In genomic region chr3:129628169-129628522, GRCh38 we compare ENCODE assay signal across 8 cellular contexts. TPM values are rescaled to one million over a fixed set of nuclear protein-coding genes. Genes with fewer than 3 reads are reported as not detected.
DNase-seq lines count a peak whose midpoint lies in the region; ATAC-seq and TF ChIP-seq lines count a peak whose summit lies in the region.

No MANE protein-coding gene starts in this region.

- peaks cover 16 to 22% (median 20%) of the 10 kb centered on the region in 3 donors for H3K4me1 Mint-ChIP-seq in CD8-positive, alpha-beta memory T cell
- H3K4me1 Mint-ChIP-seq in T-cell, result peaks cover 13 to 22% (median 16%) of the 10 kb centered on the region in 3 donors

- no peaks in the 10 kb centered on the region for H3K9me3 Mint-ChIP-seq in CD8-positive, alpha-beta memory T cell
- H3K9me3 Mint-ChIP-seq in T-cell, result no peaks in the 10 kb centered on the region

- POLR2A ChIA-PET in CD8-positive, alpha-beta memory T cell (lab: Charles Lee), result interaction anchor here (0.9 to 1.5 kb wide), 2 partner anchors 51 to 138 kb away, joined by 4 read pairs; no protein-coding TSS in a partner anchor
- POLR2A ChIA-PET in T-cell (lab: Charles Lee), result interaction anchor here in 1 of 2 donors (0.6 kb wide), 1 partner anchor 81 kb away, joined by 10 read pairs; no protein-coding TSS in a partner anchor

- H4K20me1 ChIP-seq in fibroblast of lung (ENCODE audit: control insufficient read depth, extremely low read depth, insufficient read depth, low read length), result no peaks in the 10 kb centered on the region

- no peaks in the 10 kb centered on the region for H3K36me3 ChIP-seq in CD8-positive, alpha-beta memory T cell (ENCODE audit: insufficient read depth, low read length)
- no peaks in the 10 kb centered on the region for H3K36me3 ChIP-seq in fibroblast of lung (ENCODE audit: control insufficient read depth, insufficient read depth, low read length)
- H3K36me3 ChIP-seq in parathyroid adenoma (ENCODE audit: control insufficient read depth, insufficient read depth, low read length), result no peaks in the 10 kb centered on the region

- no peak overlapping the region for H3K9ac ChIP-seq in fibroblast of lung (ENCODE audit: insufficient read depth, low read length)
- no peak overlapping the region for H3K9ac ChIP-seq in parathyroid adenoma

- no peaks in the 10 kb centered on the region for H3K9me3 ChIP-seq in CD8-positive, alpha-beta memory T cell (ENCODE audit: low read length)
- no peaks in the 10 kb centered on the region for H3K9me3 ChIP-seq in fibroblast of lung (ENCODE audit: control insufficient read depth, insufficient read depth, low read depth, low read length)
- no peaks in the 10 kb centered on the region for H3K9me3 ChIP-seq in parathyroid adenoma (ENCODE audit: control insufficient read depth, low read length)

- ATAC-seq in T-cell (replicated peaks in 1 of 4), result no peak

- no peak for DNase-seq in CD8-positive, alpha-beta memory T cell
- no peak for DNase-seq in T-cell
- peak in 1 of 2 donors; percentile 88 for DNase-seq in fibroblast of lung (ENCODE audit: low read depth in 2 of 2)
- DNase-seq in kidney glomerular epithelial cell (lab: John Stamatoyannopoulos, UW), result no peak
- no peak for DNase-seq in EL
- no peak for DNase-seq in NCI-H1930 (lab: John Stamatoyannopoulos, UW)
- no peak for DNase-seq in HCEC 1CT

- no peak for TF ChIP-seq CTCF in fibroblast of lung (conservative IDR thresholded peaks at IDR 0.05 in 1 of 2, IDR thresholded peaks at IDR 0.05 in 1 of 2; ENCODE audit: low read depth in 1 of 2, low read length in 2 of 2)
- TF ChIP-seq CTCF in parathyroid adenoma (IDR thresholded peaks at IDR 0.05), result no peak

- no peak overlapping the region for H3K27ac ChIP-seq in CD8-positive, alpha-beta memory T cell (ENCODE audit: low read depth, low read length)
- H3K27ac ChIP-seq in fibroblast of lung (ENCODE audit: insufficient read depth, low read length) (peak overlapping the region; percentile 97), parathyroid adenoma (no peak overlapping the region)

- no peak overlapping the region for H3K4me3 ChIP-seq in CD8-positive, alpha-beta memory T cell (ENCODE audit: low read length)
- peak overlapping the region in 2 of 4 experiments; percentile 26 to 57 for H3K4me3 ChIP-seq in fibroblast of lung (replicated peaks in 1 of 4; ENCODE audit: control extremely low read depth in 1 of 4, insufficient read depth in 1 of 4, low read depth in 3 of 4, low read length in 4 of 4)
- no peak overlapping the region for H3K4me3 ChIP-seq in parathyroid adenoma (ENCODE audit: low read depth, low read length)

- H2AFZ ChIP-seq in fibroblast of lung (ENCODE audit: low read length), result no peak overlapping the region
- peak overlapping the region; percentile 95 for H2AFZ ChIP-seq in parathyroid adenoma

- H3K79me2 ChIP-seq in fibroblast of lung (ENCODE audit: control insufficient read depth, insufficient read depth, low read length), result no peaks in the 10 kb centered on the region
- H3K79me2 ChIP-seq in parathyroid adenoma, result no peaks in the 10 kb centered on the region

- peak overlapping the region; percentile 51 for H3K4me2 ChIP-seq in fibroblast of lung (ENCODE audit: extremely low read depth, insufficient read depth, low read length)
- H3K4me2 ChIP-seq in parathyroid adenoma (ENCODE audit: low read length), result peak overlapping the region; percentile 70

- CTCF ChIA-PET in CD8-positive, alpha-beta memory T cell (lab: Charles Lee), result interaction anchor here (0.6 to 4.1 kb wide), 20 partner anchors 10 to 378 kb away, joined by 3 to 31 read pairs (median 4); partner anchors contain the start of gene COPG1
- CTCF ChIA-PET in T-cell (lab: Charles Lee), result interaction anchor here (0.9 to 2.6 kb wide), 6 partner anchors 138 to 470 kb away, joined by 3 to 12 read pairs (median 5); no protein-coding TSS in a partner anchor

- H3K4me1 ChIP-seq in CD8-positive, alpha-beta memory T cell (ENCODE audit: insufficient read depth, low read length), result peaks cover 13% of the 10 kb centered on the region
- H3K4me1 ChIP-seq in fibroblast of lung (ENCODE audit: control insufficient read depth, extremely low read depth, insufficient read depth, low read length) (peaks cover 27% of the 10 kb centered on the region), parathyroid adenoma (peaks cover 6% of the 10 kb centered on the region)

- H3K4me3 Mint-ChIP-seq in CD8-positive, alpha-beta memory T cell, result peak overlapping the region; percentile 85 to 94 (median 89)
- H3K4me3 Mint-ChIP-seq in T-cell, result peak overlapping the region; percentile 82 to 86 (median 85)

- peak overlapping the region in 7 of 8 donors; percentile 16 to 84 (median 79) for H3K27ac Mint-ChIP-seq in CD8-positive, alpha-beta memory T cell
- H3K27ac Mint-ChIP-seq in T-cell, result peak overlapping the region; percentile 78 to 87

- H3K27me3 ChIP-seq in CD8-positive, alpha-beta memory T cell (ENCODE audit: insufficient read depth, low read length, poor library complexity, severe bottlenecking), result no peaks in the 10 kb centered on the region
- H3K27me3 ChIP-seq in fibroblast of lung (ENCODE audit: control insufficient read depth, insufficient read depth, low read length) (no peaks in the 10 kb centered on the region), parathyroid adenoma (ENCODE audit: control insufficient read depth, insufficient read depth, low read length) (no peaks in the 10 kb centered on the region)

- no peaks in the 10 kb centered on the region for H3K36me3 Mint-ChIP-seq in CD8-positive, alpha-beta memory T cell
- no peaks in the 10 kb centered on the region for H3K36me3 Mint-ChIP-seq in T-cell

- peaks cover 0 to 1% of the 10 kb centered on the region in 2 donors for H3K27me3 Mint-ChIP-seq in CD8-positive, alpha-beta memory T cell
- no peaks in the 10 kb centered on the region for H3K27me3 Mint-ChIP-seq in T-cell

RNA-seq across cellular contexts. Expression of gene PLXND1, which starts 21.7 kb away (rescaled TPM):
- 10 to 100 TPM; 12.1 to 15.2 TPM for total RNA-seq in CD8-positive, alpha-beta memory T cell
- polyA plus RNA-seq in CD8-positive, alpha-beta memory T cell, result 17.3 TPM
- total RNA-seq in T-cell (10 to 100 TPM; 13.6 to 53.3 (median 44.9) TPM), fibroblast of lung (76.8 and 109 TPM in 2 replicates)
- polyA plus RNA-seq in fibroblast of lung, result 41.0 and 89.6 TPM in 2 replicates
- polyA plus RNA-seq in fibroblast of lung (2012), result 70.9 and 230 TPM in 2 replicates
- 139 and 579 TPM in 2 replicates for polyA minus RNA-seq in fibroblast of lung (ENCODE audit: low replicate concordance)
